In the genomic region with DNA sequence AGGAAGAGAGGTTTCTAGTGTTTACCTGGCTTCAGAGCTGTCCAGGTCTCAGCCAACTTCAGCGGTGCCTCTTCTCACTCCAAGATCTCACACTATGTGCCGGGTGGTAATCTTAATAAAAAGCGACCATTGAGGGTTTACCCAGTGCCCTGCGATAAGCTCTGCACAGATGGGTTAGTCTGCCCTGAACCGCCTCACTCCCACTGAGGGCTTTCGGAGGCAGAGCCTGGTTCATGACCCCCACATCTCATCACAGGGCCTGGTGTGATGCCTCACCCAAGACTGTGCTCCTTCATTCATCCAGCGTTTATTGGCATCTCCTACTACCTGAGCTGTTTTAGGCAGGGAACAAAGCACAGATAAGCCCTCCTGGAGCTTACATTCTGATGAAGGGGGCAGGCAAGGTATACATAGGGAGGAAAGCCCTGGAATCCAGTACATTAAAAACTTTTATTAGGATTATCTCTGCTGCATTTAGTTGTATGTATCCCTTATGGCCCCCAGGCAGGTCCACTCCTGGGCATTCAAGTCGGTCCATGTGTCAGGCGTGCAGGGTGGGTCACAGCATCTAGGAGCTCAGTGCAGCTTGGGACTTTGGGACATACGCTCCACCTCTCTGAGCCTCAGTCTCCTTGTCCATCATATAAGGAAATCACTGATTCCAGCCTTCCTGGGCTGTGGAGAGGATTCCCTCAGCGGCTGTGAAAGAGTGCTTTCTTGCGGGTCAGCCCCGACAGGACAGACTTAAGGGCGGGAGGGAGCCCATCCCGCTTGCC, we compare ENCODE assay signal across 8 cellular contexts. TPM values are rescaled to one million over a fixed set of nuclear protein-coding genes. Genes with fewer than 3 reads are reported as not detected.
DNase-seq lines count a peak whose midpoint lies in the region; ATAC-seq and TF ChIP-seq lines count a peak whose summit lies in the region.
"Had no signal": no experiment of that assay in that cellular context is flagged by ENCODE, and none has a peak within 500 bp of the region (broad histone marks: within the 10 kb centered on the region; RNA-seq: fewer than 3 reads in every experiment).

No MANE protein-coding gene starts in this region.

- H2BK5ac ChIP-seq in mesenchymal stem cell (ENCODE audit: low read depth, low read length, poor library complexity, severe bottlenecking), result no peak overlapping the region

- H3K9me3 Mint-ChIP-seq in activated CD8-positive, alpha-beta T cell treated with anti-CD3 and anti-CD28 coated beads, Interleukin-2, amount 10 ng/mL, durations not matched to agents 7 days and 5 days (ENCODE audit: insufficient read depth), result no peaks in the 10 kb centered on the region

- peaks cover 20% of the 10 kb centered on the region for H3K4me1 Mint-ChIP-seq in activated CD8-positive, alpha-beta T cell treated with anti-CD3 and anti-CD28 coated beads, Interleukin-2, amount 10 ng/mL, durations not matched to agents 7 days and 5 days (ENCODE audit: low read depth)

- no peak overlapping the region for H3K27ac ChIP-seq in HUES48 (ENCODE audit: low read depth, low read length)
- peak overlapping the region; percentile 47 for H3K27ac ChIP-seq in colonic mucosa
- H3K27ac ChIP-seq in mesenchymal stem cell (ENCODE audit: low read length, poor library complexity, severe bottlenecking), result no peak overlapping the region
- peak overlapping the region; percentile 43 to 87 (median 82) for H3K27ac ChIP-seq in stomach

- ATAC-seq in HG02763 (IDR thresholded peaks at IDR 0.05; ENCODE audit: unreplicated experiment), result no peak
- no peak for ATAC-seq in activated CD8-positive, alpha-beta T cell treated with anti-CD3 and anti-CD28 coated beads, Interleukin-2, amount 10 ng/mL, durations not matched to agents 7 days and 5 days

- H3K4me3 ChIP-seq in HUES48 (ENCODE audit: low read depth, low read length), result peak overlapping the region; percentile 72; the same call in 1 of the 2 replicates
- peak overlapping the region; percentile 36 for H3K4me3 ChIP-seq in colonic mucosa
- peak overlapping the region in 1 of 2 experiments; percentile 85 for H3K4me3 ChIP-seq in mesenchymal stem cell (ENCODE audit: insufficient read depth in 1 of 2, low read depth in 1 of 2, low read length in 2 of 2)
- peak overlapping the region; percentile 56 to 64 (median 62) for H3K4me3 ChIP-seq in stomach

- no peak overlapping the region for H2BK15ac ChIP-seq in mesenchymal stem cell (ENCODE audit: low read depth, poor library complexity, severe bottlenecking)

- H3K4me1 ChIP-seq in HUES48 (ENCODE audit: control insufficient read depth, insufficient read depth, low read length), result peaks cover 9% of the 10 kb centered on the region
- H3K4me1 ChIP-seq in colonic mucosa, result no peaks in the 10 kb centered on the region
- peaks cover 13% of the 10 kb centered on the region for H3K4me1 ChIP-seq in mesenchymal stem cell (ENCODE audit: control insufficient read depth, insufficient read depth, low read depth, low read length)
- H3K4me1 ChIP-seq in stomach, result peaks cover 0 to 49% (median 17%) of the 10 kb centered on the region in 4 donors

- H3K27me3 Mint-ChIP-seq in activated CD8-positive, alpha-beta T cell treated with anti-CD3 and anti-CD28 coated beads, Interleukin-2, amount 10 ng/mL, durations not matched to agents 7 days and 5 days (ENCODE audit: low read depth), result peaks cover 73% of the 10 kb centered on the region

- no peak for TF ChIP-seq EP300 in stomach (IDR thresholded peaks at IDR 0.05)

- WGBS in mesenchymal stem cell, result 58% methylated on average over 15 of the region's 15 CpGs
- WGBS in stomach, 5 donors, result 42 to 52% (median 46%) methylated on average over 15 of the region's 15 CpGs

- H2AFZ ChIP-seq in mesenchymal stem cell (ENCODE audit: low read depth, low read length), result peak overlapping the region; percentile 47

- H3K9me3 ChIP-seq in HUES48 (ENCODE audit: control insufficient read depth, insufficient read depth, low read length), result no peaks in the 10 kb centered on the region
- H3K9me3 ChIP-seq in colonic mucosa, result no peaks in the 10 kb centered on the region
- no peaks in the 10 kb centered on the region for H3K9me3 ChIP-seq in mesenchymal stem cell (ENCODE audit: control insufficient read depth, low read length)
- no peaks in the 10 kb centered on the region for H3K9me3 ChIP-seq in stomach

- no peak overlapping the region for H2BK120ac ChIP-seq in mesenchymal stem cell (ENCODE audit: low read depth, low read length)

- H3K9ac ChIP-seq in HUES48 (ENCODE audit: low read depth, low read length), result no peak overlapping the region
- peak overlapping the region in 1 of 2 donors; percentile 31 for H3K9ac ChIP-seq in colonic mucosa (ENCODE audit: low read depth in 2 of 2, low read length in 2 of 2)
- H3K9ac ChIP-seq in mesenchymal stem cell (ENCODE audit: low read length), result peak overlapping the region; percentile 48

- no peak overlapping the region for H3K23ac ChIP-seq in mesenchymal stem cell (ENCODE audit: low read length in 2 of 2)

- no peak for TF ChIP-seq POLR2A in stomach (IDR thresholded peaks at IDR 0.05)

- CTCF ChIA-PET in activated CD8-positive, alpha-beta T cell treated with anti-CD3 and anti-CD28 coated beads, Interleukin-2, amount 10 ng/mL, durations not matched to agents 7 days and 5 days (lab: Charles Lee), result no interaction called here

- POLR2A ChIA-PET in activated CD8-positive, alpha-beta T cell treated with anti-CD3 and anti-CD28 coated beads, Interleukin-2, amount 10 ng/mL, durations not matched to agents 7 days and 5 days (lab: Charles Lee), result no interaction called here

- H3K27ac Mint-ChIP-seq in activated CD8-positive, alpha-beta T cell treated with anti-CD3 and anti-CD28 coated beads, Interleukin-2, amount 10 ng/mL, durations not matched to agents 7 days and 5 days, result no peak overlapping the region

- no peaks in the 10 kb centered on the region for H3K36me3 ChIP-seq in HUES48 (ENCODE audit: control insufficient read depth, insufficient read depth, low read length)
- H3K36me3 ChIP-seq in colonic mucosa, result no peaks in the 10 kb centered on the region
- H3K36me3 ChIP-seq in mesenchymal stem cell (ENCODE audit: control insufficient read depth in 1 of 2, insufficient read depth in 2 of 2, low read depth in 1 of 2, low read length in 2 of 2), result no peaks in the 10 kb centered on the region
- no peaks in the 10 kb centered on the region for H3K36me3 ChIP-seq in stomach

- DNase-seq in colonic mucosa (no peak), mesenchymal stem cell (peak; percentile 14), stomach (no peak)
- DNase-seq in activated CD4-positive, alpha-beta T cell treated with anti-CD3 and anti-CD28 coated beads for 1 hour, result no peak
- no peak for DNase-seq in activated CD8-positive, alpha-beta T cell treated with anti-CD3 and anti-CD28 coated beads, Interleukin-2, amount 10 ng/mL, durations not matched to agents 7 days and 5 days
- DNase-seq: GDM1 had no signal

- peak overlapping the region; percentile 70 for H3K4me2 ChIP-seq in mesenchymal stem cell (ENCODE audit: low read length, poor library complexity, severe bottlenecking)

- no peak overlapping the region for H3K4ac ChIP-seq in mesenchymal stem cell (ENCODE audit: low read depth in 1 of 2, low read length in 2 of 2)

- no peak overlapping the region for H2BK12ac ChIP-seq in mesenchymal stem cell (ENCODE audit: low read length in 2 of 2)

- no peak overlapping the region for H4K91ac ChIP-seq in mesenchymal stem cell (ENCODE audit: low read length)

- no peak overlapping the region for H3K14ac ChIP-seq in mesenchymal stem cell (ENCODE audit: low read length in 2 of 2)

- H3K27me3 ChIP-seq in HUES48 (ENCODE audit: control insufficient read depth, insufficient read depth, low read length) (peaks cover 52% of the 10 kb centered on the region), colonic mucosa (peaks cover 19% of the 10 kb centered on the region), mesenchymal stem cell (ENCODE audit: control insufficient read depth in 1 of 2, insufficient read depth in 1 of 2, low read length in 2 of 2) (peaks cover 74 to 87% of the 10 kb centered on the region in 2 experiments), stomach (peaks cover 0 to 47% (median 32%) of the 10 kb centered on the region in 3 donors)

- H3K36me3 Mint-ChIP-seq in activated CD8-positive, alpha-beta T cell treated with anti-CD3 and anti-CD28 coated beads, Interleukin-2, amount 10 ng/mL, durations not matched to agents 7 days and 5 days (ENCODE audit: low read depth), result no peaks in the 10 kb centered on the region

- no peaks in the 10 kb centered on the region for H3K79me1 ChIP-seq in mesenchymal stem cell (replicated peaks; ENCODE audit: low read length, poor library complexity, severe bottlenecking)

- intact Hi-C loops in colonic mucosa (cut with DNase I) (no loop called here), stomach (cut with DNase I; ENCODE audit: low total_unique reads) (no loop called here)

- H4K8ac ChIP-seq in mesenchymal stem cell (ENCODE audit: low read length), result no peak overlapping the region

- TF ChIP-seq CTCF in colonic mucosa (IDR thresholded peaks at IDR 0.05) (no peak), stomach (IDR thresholded peaks at IDR 0.05) (no peak)

- H3K18ac ChIP-seq in mesenchymal stem cell (ENCODE audit: low read depth in 1 of 2, low read length in 2 of 2), result peak overlapping the region in 1 of 2 experiments; percentile 15

- no peak overlapping the region for H2AK5ac ChIP-seq in mesenchymal stem cell (ENCODE audit: low read length, severe bottlenecking)

- H3K4me3 Mint-ChIP-seq in activated CD8-positive, alpha-beta T cell treated with anti-CD3 and anti-CD28 coated beads, Interleukin-2, amount 10 ng/mL, durations not matched to agents 7 days and 5 days, result no peak overlapping the region

RNA-seq across cellular contexts. Expression of gene COL15A1, which starts 0.6 kb away (rescaled TPM):
- total RNA-seq in colonic mucosa (10 to 100 TPM in 1 of 2 donors, 1 to 10 TPM in 1; 6.0 to 16.0 TPM), stomach (100 to 1,000 TPM in 2 of 5 donors, 10 to 100 TPM in 3; 26.3 to 173 (median 32.2) TPM)
- polyA plus RNA-seq in mesenchymal stem cell (2013, experiment 1 of 2), result 4.3 TPM
- 4.2 TPM for polyA plus RNA-seq in mesenchymal stem cell (2013, experiment 2 of 2)
- polyA plus RNA-seq in stomach, result 10 to 100 TPM; 10.7 to 13.3 (median 12.0) TPM
- total RNA-seq in activated CD8-positive, alpha-beta T cell treated with anti-CD3 and anti-CD28 coated beads, Interleukin-2, amount 10 ng/mL, durations not matched to agents 7 days and 5 days, result under 1 TPM; 0.37 to 0.76 TPM

Comparison
In these comparisons a context has a peak if more than half of its experiments do, and no peak if none do; other contexts are left out.
1. H3K27ac ChIP-seq: peak in colonic mucosa (single experiment) and stomach (5 of 5); none in HUES48 (single experiment) and mesenchymal stem cell (single experiment).